Comparison of ENCODE assay signal across 12 cellular contexts in the genomic region with DNA sequence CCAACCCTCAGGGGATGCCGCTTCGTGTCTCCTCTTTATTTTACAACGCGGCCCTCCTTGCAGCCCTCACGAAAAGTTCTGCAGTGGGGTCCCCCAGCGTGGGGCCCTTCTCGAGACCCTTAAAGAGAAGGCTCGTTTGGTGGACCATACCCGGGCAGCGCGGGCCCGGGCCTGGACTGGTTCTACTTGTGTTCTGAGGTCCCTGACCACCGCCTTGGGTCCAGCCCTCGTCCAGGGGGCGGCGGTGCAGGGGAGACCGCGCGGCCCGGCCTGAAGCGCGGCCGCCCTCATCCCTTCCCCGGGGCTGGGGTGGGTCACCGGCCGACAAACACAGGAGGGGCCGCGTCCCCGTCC. TPM values are rescaled to one million over a fixed set of nuclear protein-coding genes. Genes with fewer than 3 reads are reported as not detected.
DNase-seq lines count a peak whose midpoint lies in the region; ATAC-seq, FAIRE-seq and TF ChIP-seq lines count a peak whose summit lies in the region.
"Had no signal": no experiment of that assay in that cellular context is flagged by ENCODE, and none has a peak within 500 bp of the region (broad histone marks: within the 10 kb centered on the region; RNA-seq: fewer than 3 reads in every experiment).

No MANE protein-coding gene starts in this region.

- DNase-seq in HepG2 (ENCODE audit: low spot score) (no peak), heart left ventricle (no peak), ovary (peak in 1 of 5 donors; percentile 47), DMS153 (lab: John Stamatoyannopoulos, UW) (no peak)
- DNase-seq in stimulated activated CD4-positive, alpha-beta T cell treated with anti-CD3 and anti-CD28 coated beads, Interleukin-12 subunit alpha, Interleukin-12 subunit beta, amount 100 ng/mL, for 4 hours = no peak
- DNase-seq: NCI-H1105 treated with DMSO at 0.1 percent for 48 hours, SJCRH30 had no signal

- intact Hi-C loops in HepG2 (cut with micrococcal nuclease; ENCODE audit: unreplicated experiment) = no loop called here
- intact Hi-C loops in heart left ventricle (cut with DNase I) = loop anchor here in 3 of 10 donors (5.0 to 10.0 kb wide), 4 partner anchors 58 to 181 kb away; no protein-coding TSS in a partner anchor
- intact Hi-C loops in ovary (cut with DNase I) = no loop called here

- no peak overlapping the region for H2AFZ ChIP-seq in HepG2 (ENCODE audit: low read length)

- no peaks in the 10 kb centered on the region for H4K20me1 ChIP-seq in HepG2 (ENCODE audit: insufficient read depth, low read length)
- H4K20me1 ChIP-seq: BLaER1 treated with 17β-estradiol and CSF1 and Interleukin-3, amounts not matched to agents 10 nM and 100 nM had no signal

- H3K36me3 ChIP-seq in liver (ENCODE audit: control insufficient read depth in 4 of 4, insufficient read depth in 3 of 4, low read depth in 1 of 4, low read length in 3 of 4) (no peaks in the 10 kb centered on the region), HepG2 (replicated peaks in 1 of 2; ENCODE audit: control insufficient read depth in 1 of 2, insufficient read depth in 2 of 2, low read length in 2 of 2) (no peaks in the 10 kb centered on the region), heart left ventricle (no peaks in the 10 kb centered on the region), ovary (no peaks in the 10 kb centered on the region)
- H3K36me3 ChIP-seq: BLaER1 treated with 17β-estradiol and CSF1 and Interleukin-3, amounts not matched to agents 10 nM and 100 nM; SJCRH30 had no signal

- no peaks in the 10 kb centered on the region for H3K27me3 ChIP-seq in liver (ENCODE audit: control insufficient read depth in 4 of 4, insufficient read depth in 4 of 4, low read length in 3 of 4)
- H3K27me3 ChIP-seq in HepG2 (ENCODE audit: control insufficient read depth in 1 of 2, insufficient read depth in 2 of 2, low read length in 2 of 2) = peaks cover 0 to 9% of the 10 kb centered on the region in 2 experiments; a peak in 2 of 5 replicates
- H3K27me3 ChIP-seq in heart left ventricle = peaks cover 0 to 18% (median 0%) of the 10 kb centered on the region in 9 donors
- no peaks in the 10 kb centered on the region for H3K27me3 ChIP-seq in ovary
- H3K27me3 ChIP-seq: BLaER1 treated with 17β-estradiol and CSF1 and Interleukin-3, amounts not matched to agents 10 nM and 100 nM; SJCRH30 had no signal

- H3K9ac ChIP-seq in liver (ENCODE audit: low read depth in 1 of 2, low read length in 2 of 2) (no peak overlapping the region), HepG2 (ENCODE audit: insufficient read depth, low read depth, low read length) (no peak overlapping the region)
- H3K9ac ChIP-seq: BLaER1 treated with 17β-estradiol and CSF1 and Interleukin-3, amounts not matched to agents 10 nM and 100 nM had no signal

- TF ChIP-seq EP300 in HepG2 (IDR thresholded peaks at IDR 0.05; ENCODE audit: low read depth in 2 of 2, low read length in 2 of 2) (no peak), HepG2 (CRISPR knock-in tag; IDR thresholded peaks at IDR 0.05; ENCODE audit: borderline replicate concordance) (no peak), ovary (IDR thresholded peaks at IDR 0.05) (no peak)

- peak overlapping the region; percentile 36 to 80 (median 79) for H3K4me3 ChIP-seq in liver (ENCODE audit: low read depth in 1 of 3, low read length in 3 of 3)
- H3K4me3 ChIP-seq in HepG2 (replicated peaks in 1 of 3; ENCODE audit: insufficient read depth in 1 of 3, low read depth in 2 of 3, low read length in 3 of 3) = no peak overlapping the region
- peak overlapping the region; percentile 37 to 95 (median 68) for H3K4me3 ChIP-seq in heart left ventricle
- peak overlapping the region; percentile 51 for H3K4me3 ChIP-seq in ovary
- H3K4me3 ChIP-seq: BLaER1 treated with 17β-estradiol and CSF1 and Interleukin-3, amounts not matched to agents 10 nM and 100 nM; SJCRH30 had no signal

- no peaks in the 10 kb centered on the region for H3K79me2 ChIP-seq in HepG2 (ENCODE audit: insufficient read depth, low read length)

- no peak for ATAC-seq in HepG2
- ATAC-seq in heart left ventricle = peak in 3 of 4 donors; percentile 17 to 48 (median 25)
- no peak for ATAC-seq in HG03469 (IDR thresholded peaks at IDR 0.05; ENCODE audit: unreplicated experiment)
- no peak for ATAC-seq in GM21528 (IDR thresholded peaks at IDR 0.05; ENCODE audit: low FRiP score, unreplicated experiment)

- TF ChIP-seq CTCF in liver (IDR thresholded peaks at IDR 0.05; ENCODE audit: low read depth, low read length, missing input control) (no peak), HepG2 (CRISPR knock-in tag; IDR thresholded peaks at IDR 0.05) (no peak), heart left ventricle (IDR thresholded peaks at IDR 0.05) (no peak), ovary (IDR thresholded peaks at IDR 0.05) (no peak)

- H3K4me1 ChIP-seq in liver (ENCODE audit: control insufficient read depth in 4 of 4, insufficient read depth in 4 of 4, low read length in 3 of 4) (peaks cover 0 to 8% (median 3%) of the 10 kb centered on the region in 4 donors), HepG2 (ENCODE audit: insufficient read depth, low read length) (peaks cover 21% of the 10 kb centered on the region), heart left ventricle (peaks cover 0 to 21% (median 7%) of the 10 kb centered on the region in 12 donors), ovary (ENCODE audit: insufficient read depth) (peaks cover 5% of the 10 kb centered on the region)
- H3K4me1 ChIP-seq: BLaER1 treated with 17β-estradiol and CSF1 and Interleukin-3, amounts not matched to agents 10 nM and 100 nM; SJCRH30 had no signal

- CTCF ChIA-PET in HepG2 (lab: Yijun Ruan, JAX; ENCODE audit: low intra/inter-chr PET ratio, low total read pairs) = no interaction called here

- TF ChIP-seq POLR2A in HepG2 (IDR thresholded peaks at IDR 0.05; ENCODE audit: insufficient read depth in 1 of 2, low read depth in 2 of 2, low read length in 2 of 2) = no peak
- no peak for TF ChIP-seq POLR2A in heart left ventricle (IDR thresholded peaks at IDR 0.05)
- no peak for TF ChIP-seq POLR2A in ovary (IDR thresholded peaks at IDR 0.05)

- H3K4me2 ChIP-seq in HepG2 (ENCODE audit: low read depth, low read length) = no peak overlapping the region
- H3K4me2 ChIP-seq: BLaER1 treated with 17β-estradiol and CSF1 and Interleukin-3, amounts not matched to agents 10 nM and 100 nM had no signal

- in situ Hi-C loops in HepG2 (cut with HindIII; ENCODE audit: extremely low pct_ligation_motif_present, low pct_unique_long_range_greater_than_20kb) = no loop called here

- WGBS in liver = 48% methylated on average over 29 of the region's 29 CpGs
- WGBS in HepG2 (ENCODE audit: low lambda C conversion rate) = 88% methylated on average over 12 of the region's 29 CpGs
- 38 to 74% (median 47%) methylated on average over 12 to 29 of the region's 29 CpGs for WGBS in heart left ventricle, 4 donors
- 14 to 35% (median 16%) methylated on average over 20 to 29 of the region's 29 CpGs for WGBS in ovary, 3 donors

- BruUV-seq in HepG2 (replicated peaks; lab: Mats Ljungman, UMichigan) = no TSS peak

- POLR2A ChIA-PET in HepG2 (lab: Yijun Ruan, JAX) = no interaction called here

- no peak overlapping the region for H3K27ac ChIP-seq in liver (ENCODE audit: low read depth in 1 of 2, low read length in 2 of 2)
- H3K27ac ChIP-seq in HepG2 (ENCODE audit: extremely low read length, insufficient read depth, low read length) = no peak overlapping the region
- peak overlapping the region in 7 of 12 donors; percentile 38 to 80 (median 67) for H3K27ac ChIP-seq in heart left ventricle
- peak overlapping the region in 1 of 2 donors; percentile 66 for H3K27ac ChIP-seq in ovary
- H3K27ac ChIP-seq: BLaER1 treated with 17β-estradiol and CSF1 and Interleukin-3, amounts not matched to agents 10 nM and 100 nM; SJCRH30 had no signal

- no peak for FAIRE-seq in HepG2 (lab: Jason Lieb, UNC)
- FAIRE-seq: frontal cortex had no signal

- H3K9me3 ChIP-seq in liver (ENCODE audit: control insufficient read depth in 4 of 4, low read length in 3 of 4) (no peaks in the 10 kb centered on the region), HepG2 (ENCODE audit: low read length) (no peaks in the 10 kb centered on the region), heart left ventricle (no peaks in the 10 kb centered on the region), ovary (no peaks in the 10 kb centered on the region)
- H3K9me3 ChIP-seq: SJCRH30 had no signal

- TF ChIP-seq RAD21 in liver (IDR thresholded peaks at IDR 0.05) (no peak), HepG2 (CRISPR knock-in tag; IDR thresholded peaks at IDR 0.05) (no peak)

TF ChIP-seq in liver, 16 proteins besides CTCF, POLR2A, EP300 and RAD21 (continues in another document):
- no peak for TF ChIP-seq HNF4A (conservative IDR thresholded peaks at IDR 0.05)

RNA-seq across cellular contexts. Expression of a gene that starts 0.4 kb away (rescaled TPM):
- total RNA-seq in liver = 1 to 10 TPM; 2.0 to 2.8 TPM
- polyA plus RNA-seq in liver = 1 to 10 TPM; 4.3 to 4.6 TPM
- not detected in 2 replicates for total RNA-seq in HepG2 (2016; rRNA removed; fragmentation: Illumina TruSeq; extraction: Trizol)
- total RNA-seq in HepG2 (2016; cell fraction: cytosol; rRNA removed; fragmentation: Illumina TruSeq; extraction: Trizol; ENCODE audit: low read depth) = not detected in 2 replicates
- total RNA-seq in HepG2 (2016; cell fraction: insoluble cytoplasmic fraction; rRNA removed; fragmentation: Illumina TruSeq; extraction: Trizol) = not detected in 2 replicates
- not detected in 2 replicates for total RNA-seq in HepG2 (2016; cell fraction: membrane; rRNA removed; fragmentation: Illumina TruSeq; extraction: Trizol)
- not detected in 2 replicates for total RNA-seq in HepG2 (2016; cell fraction: nucleus; rRNA removed; fragmentation: Illumina TruSeq; extraction: Trizol)
- not detected in 2 replicates for polyA plus RNA-seq in HepG2 (2011; rRNA removed)
- not detected in 2 replicates for polyA plus RNA-seq in HepG2 (2011; cell fraction: cytosol; rRNA removed)
- not detected in 2 replicates for polyA plus RNA-seq in HepG2 (2011; cell fraction: nucleus; rRNA removed)
- not detected in 2 replicates for polyA plus RNA-seq in HepG2 (2012)
- polyA plus RNA-seq in HepG2 (2016; cell fraction: cytosol; fragmentation: Illumina TruSeq; extraction: Trizol; ENCODE audit: low read depth) = not detected in 2 replicates
- polyA plus RNA-seq in HepG2 (2016; cell fraction: insoluble cytoplasmic fraction; fragmentation: Illumina TruSeq; extraction: Trizol; ENCODE audit: low read depth) = not detected in 2 replicates
- not detected in 2 replicates for polyA plus RNA-seq in HepG2 (2016; cell fraction: membrane; fragmentation: Illumina TruSeq; extraction: Trizol; ENCODE audit: low read depth)
- not detected in 2 replicates for polyA plus RNA-seq in HepG2 (2016; cell fraction: nucleus; fragmentation: Illumina TruSeq; extraction: Trizol; ENCODE audit: insufficient read depth, low read depth)
- polyA minus RNA-seq in HepG2 (2011; rRNA and poly(A)+ RNA removed; ENCODE audit: low replicate concordance) = not detected in 2 replicates
- not detected in 2 replicates for polyA minus RNA-seq in HepG2 (2011; cell fraction: cytosol; rRNA and poly(A)+ RNA removed)
- not detected in 2 replicates for polyA minus RNA-seq in HepG2 (2011; cell fraction: nucleus; rRNA and poly(A)+ RNA removed)
- 10 to 100 TPM in 8 of 9 donors, 1 to 10 TPM in 1; 9.6 to 16.5 (median 12.8) TPM for total RNA-seq in heart left ventricle
- polyA plus RNA-seq in heart left ventricle = 10 to 100 TPM; 14.7 to 16.6 TPM
- 10 to 100 TPM in 5 of 7 donors, 1 to 10 TPM in 2; 8.3 to 11.8 (median 10.4) TPM for total RNA-seq in ovary
- polyA plus RNA-seq in ovary = 10 to 100 TPM; 13.4 to 14.9 TPM
- total RNA-seq: SJCRH30 had no signal

Comparison
In these comparisons a context has a peak if more than half of its experiments do, and no peak if none do; other contexts are left out.
1. H3K4me3 ChIP-seq: peak in liver (3 of 3), heart left ventricle (12 of 12) and ovary (single experiment); none in HepG2 (0 of 3).
2. H3K27ac ChIP-seq: peak in heart left ventricle (7 of 12); none in liver (0 of 2) and HepG2 (single experiment).
3. ATAC-seq: peak in heart left ventricle (3 of 4); none in HepG2 (single experiment), HG03469 (single experiment) and GM21528 (single experiment).